ENCODE assay signal across 14 cellular contexts in genomic region chr4:67575889-67576329, GRCh38. TPM values are rescaled to one million over a fixed set of nuclear protein-coding genes. Genes with fewer than 3 reads are reported as not detected.
DNase-seq lines count a peak whose midpoint lies in the region; ATAC-seq and TF ChIP-seq lines count a peak whose summit lies in the region.
"Had no signal": no experiment of that assay in that cellular context is flagged by ENCODE, and none has a peak within 500 bp of the region (broad histone marks: within the 10 kb centered on the region; RNA-seq: fewer than 3 reads in every experiment).

No MANE protein-coding gene starts in this region.

- peaks cover 3 to 73% (median 18%) of the 10 kb centered on the region in 6 donors for H3K4me1 ChIP-seq in spleen
- H3K4me1 ChIP-seq: lower lobe of right lung had no signal

- H3K36me3 ChIP-seq in spleen = peaks cover 0 to 30% (median 0%) of the 10 kb centered on the region in 6 donors
- H3K36me3 ChIP-seq: esophagus squamous epithelium, lower lobe of right lung had no signal

- no peaks in the 10 kb centered on the region for H3K27me3 ChIP-seq in spleen (replicated peaks in 1 of 7)
- H3K27me3 ChIP-seq: esophagus squamous epithelium had no signal

- H3K27ac Mint-ChIP-seq in activated CD8-positive, alpha-beta memory T cell treated with anti-CD3 and anti-CD28 coated beads, Interleukin-2, amount 10 ng/mL, durations not matched to agents 7 days and 5 days = peak overlapping the region; percentile 7
- H3K27ac Mint-ChIP-seq in activated T-helper 2 cell treated with anti-CD3 and anti-CD28 coated beads, Interferon-gamma antibody, Interleukin-2, Interleukin-4, amounts not matched to agents 10 μg/mL and 5 μg/mL and 100 μg/mL, durations not matched to agents 14 hours and 24 hours and 36 hours = peak overlapping the region; percentile 81

- H3K4me3 Mint-ChIP-seq in activated CD8-positive, alpha-beta memory T cell treated with anti-CD3 and anti-CD28 coated beads, Interleukin-2, amount 10 ng/mL, durations not matched to agents 7 days and 5 days = no peak overlapping the region
- H3K4me3 Mint-ChIP-seq in activated T-helper 2 cell treated with anti-CD3 and anti-CD28 coated beads, Interferon-gamma antibody, Interleukin-2, Interleukin-4, amounts not matched to agents 10 μg/mL and 5 μg/mL and 100 μg/mL, durations not matched to agents 14 hours and 24 hours and 36 hours (ENCODE audit: low read depth) = peak overlapping the region; percentile 66

- CTCF ChIA-PET in activated CD8-positive, alpha-beta memory T cell treated with anti-CD3 and anti-CD28 coated beads, Interleukin-2, amount 10 ng/mL, durations not matched to agents 7 days and 5 days (lab: Charles Lee) = interaction anchor here (1.0 to 1.5 kb wide), 2 partner anchors 12 to 51 kb away, joined by 3 read pairs; no protein-coding TSS in a partner anchor

- peak overlapping the region in 7 of 8 donors; percentile 35 to 79 (median 70) for H3K27ac ChIP-seq in spleen
- H3K27ac ChIP-seq: esophagus squamous epithelium, KMS-11, lower lobe of right lung had no signal

- H3K4me3 ChIP-seq in spleen = no peak overlapping the region
- H3K4me3 ChIP-seq: esophagus squamous epithelium, lower lobe of right lung had no signal

- peaks cover 26% of the 10 kb centered on the region for H3K4me1 Mint-ChIP-seq in activated CD8-positive, alpha-beta memory T cell treated with anti-CD3 and anti-CD28 coated beads, Interleukin-2, amount 10 ng/mL, durations not matched to agents 7 days and 5 days
- peaks cover 46% of the 10 kb centered on the region for H3K4me1 Mint-ChIP-seq in activated T-helper 2 cell treated with anti-CD3 and anti-CD28 coated beads, Interferon-gamma antibody, Interleukin-2, Interleukin-4, amounts not matched to agents 10 μg/mL and 5 μg/mL and 100 μg/mL, durations not matched to agents 14 hours and 24 hours and 36 hours (ENCODE audit: low read depth)

- no peaks in the 10 kb centered on the region for H3K27me3 Mint-ChIP-seq in activated CD8-positive, alpha-beta memory T cell treated with anti-CD3 and anti-CD28 coated beads, Interleukin-2, amount 10 ng/mL, durations not matched to agents 7 days and 5 days
- H3K27me3 Mint-ChIP-seq in activated T-helper 2 cell treated with anti-CD3 and anti-CD28 coated beads, Interferon-gamma antibody, Interleukin-2, Interleukin-4, amounts not matched to agents 10 μg/mL and 5 μg/mL and 100 μg/mL, durations not matched to agents 14 hours and 24 hours and 36 hours (ENCODE audit: low read depth) = no peaks in the 10 kb centered on the region

- H3K9me3 ChIP-seq in spleen = no peaks in the 10 kb centered on the region
- H3K9me3 ChIP-seq: esophagus squamous epithelium, lower lobe of right lung, SK-N-SH had no signal

- no peak for TF ChIP-seq POLR2A in spleen (IDR thresholded peaks at IDR 0.05)

- DNase-seq in activated CD8-positive, alpha-beta memory T cell treated with anti-CD3 and anti-CD28 coated beads, Interleukin-2, amount 10 ng/mL, durations not matched to agents 7 days and 5 days = no peak
- DNase-seq in activated CD8-positive, alpha-beta memory T cell treated with anti-CD3 and anti-CD28 coated beads, Interleukin-2, amount 50 U/mL, for 4 hours = no peak
- DNase-seq in activated T-helper 2 cell treated with anti-CD3 and anti-CD28 coated beads, Interferon-gamma antibody, Interleukin-2, Interleukin-4, amounts not matched to agents 10 μg/mL and 5 μg/mL and 100 μg/mL, durations not matched to agents 14 hours and 24 hours and 36 hours (ENCODE audit: low spot score) = no peak
- DNase-seq in spleen (no peak), ecto neural progenitor cell (ENCODE audit: low spot score) (no peak)
- DNase-seq: amniotic stem cell, esophagus squamous epithelium, lower lobe of right lung, SK-N-SH had no signal

- TF ChIP-seq CTCF in spleen (IDR thresholded peaks at IDR 0.05 in 8 of 11, conservative IDR thresholded peaks at IDR 0.05 in 3 of 11) = no peak

- intact Hi-C loops in activated T-helper 2 cell treated with anti-CD3 and anti-CD28 coated beads, Interferon-gamma antibody, Interleukin-2, Interleukin-4, amounts not matched to agents 10 μg/mL and 5 μg/mL and 100 μg/mL, durations not matched to agents 14 hours and 24 hours and 36 hours (cut with micrococcal nuclease) = no loop called here
- intact Hi-C loops in spleen (cut with DNase I; ENCODE audit: low total_unique reads) = no loop called here

- H3K36me3 Mint-ChIP-seq in activated CD8-positive, alpha-beta memory T cell treated with anti-CD3 and anti-CD28 coated beads, Interleukin-2, amount 10 ng/mL, durations not matched to agents 7 days and 5 days = peaks cover 58% of the 10 kb centered on the region
- peaks cover 79% of the 10 kb centered on the region for H3K36me3 Mint-ChIP-seq in activated T-helper 2 cell treated with anti-CD3 and anti-CD28 coated beads, Interferon-gamma antibody, Interleukin-2, Interleukin-4, amounts not matched to agents 10 μg/mL and 5 μg/mL and 100 μg/mL, durations not matched to agents 14 hours and 24 hours and 36 hours (ENCODE audit: low read depth)

- ATAC-seq in activated CD8-positive, alpha-beta memory T cell treated with anti-CD3 and anti-CD28 coated beads, Interleukin-2, amount 10 ng/mL, durations not matched to agents 7 days and 5 days = no peak
- ATAC-seq in HG02885 (IDR thresholded peaks at IDR 0.05; ENCODE audit: poor library complexity, unreplicated experiment) (peak; percentile 2), HG02798 (IDR thresholded peaks at IDR 0.05; ENCODE audit: poor library complexity, unreplicated experiment) (no peak), SK-N-SH treated with all-trans-retinoic acid at 6 μM for 48 hours (no peak)

- 71 to 79% (median 74%) methylated on average over 7 of the region's 7 CpGs for WGBS in spleen, 5 donors

- no peaks in the 10 kb centered on the region for H3K9me3 Mint-ChIP-seq in activated CD8-positive, alpha-beta memory T cell treated with anti-CD3 and anti-CD28 coated beads, Interleukin-2, amount 10 ng/mL, durations not matched to agents 7 days and 5 days (ENCODE audit: low read depth)
- peaks cover 8% of the 10 kb centered on the region for H3K9me3 Mint-ChIP-seq in activated T-helper 2 cell treated with anti-CD3 and anti-CD28 coated beads, Interferon-gamma antibody, Interleukin-2, Interleukin-4, amounts not matched to agents 10 μg/mL and 5 μg/mL and 100 μg/mL, durations not matched to agents 14 hours and 24 hours and 36 hours

TF ChIP-seq in SK-N-SH treated with all-trans-retinoic acid at 6 μM for 48 hours, 23 proteins besides CTCF, POLR2A, EP300 and RAD21 (continues in another document):
- TF ChIP-seq SNAI2 (CRISPR knock-in tag; IDR thresholded peaks at IDR 0.05) (no peak), POU6F1 (CRISPR knock-in tag; IDR thresholded peaks at IDR 0.05; ENCODE audit: borderline replicate concordance, low read depth) (no peak), ESRRG (CRISPR knock-in tag; IDR thresholded peaks at IDR 0.05) (no peak), RARB (CRISPR knock-in tag; IDR thresholded peaks at IDR 0.05) (no peak), CSDC2 (CRISPR knock-in tag; IDR thresholded peaks at IDR 0.05) (no peak), CREB5 (CRISPR knock-in tag; IDR thresholded peaks at IDR 0.05; ENCODE audit: low read depth) (no peak), ZFP30 (CRISPR knock-in tag; IDR thresholded peaks at IDR 0.05) (no peak), ISL1 (CRISPR knock-in tag; IDR thresholded peaks at IDR 0.05) (no peak), GLIS3 (CRISPR knock-in tag; IDR thresholded peaks at IDR 0.05) (no peak), ZNF8 (CRISPR knock-in tag; IDR thresholded peaks at IDR 0.05) (no peak), ZC3H10 (CRISPR knock-in tag; IDR thresholded peaks at IDR 0.05) (no peak), ARNTL (CRISPR knock-in tag; IDR thresholded peaks at IDR 0.05; ENCODE audit: borderline replicate concordance, low read depth) (no peak)

RNA-seq across cellular contexts. Expression of gene STAP1, which starts 17.4 kb away (rescaled TPM):
- total RNA-seq in activated CD8-positive, alpha-beta memory T cell treated with anti-CD3 and anti-CD28 coated beads, Interleukin-2, amount 10 ng/mL, durations not matched to agents 7 days and 5 days = 10 to 100 TPM; 29.1 to 32.4 TPM
- total RNA-seq in activated T-helper 2 cell treated with anti-CD3 and anti-CD28 coated beads, Interferon-gamma antibody, Interleukin-2, Interleukin-4, amounts not matched to agents 10 μg/mL and 5 μg/mL and 100 μg/mL, durations not matched to agents 14 hours and 24 hours and 36 hours = 18.8 and 18.9 TPM in 2 replicates
- total RNA-seq in spleen = 10 to 100 TPM; 22.3 to 40.1 (median 24.2) TPM
- 10 to 100 TPM; 37.8 to 74.1 (median 60.3) TPM for polyA plus RNA-seq in spleen
- polyA plus RNA-seq: AG04450, SK-N-SH had no signal

RNA-seq across cellular contexts. Expression of gene CENPC, which starts 30.6 kb away (rescaled TPM):
- total RNA-seq in activated CD8-positive, alpha-beta memory T cell treated with anti-CD3 and anti-CD28 coated beads, Interleukin-2, amount 10 ng/mL, durations not matched to agents 7 days and 5 days = 10 to 100 TPM; 37.4 to 46.5 TPM
- 31.6 and 32.0 TPM in 2 replicates for total RNA-seq in activated T-helper 2 cell treated with anti-CD3 and anti-CD28 coated beads, Interferon-gamma antibody, Interleukin-2, Interleukin-4, amounts not matched to agents 10 μg/mL and 5 μg/mL and 100 μg/mL, durations not matched to agents 14 hours and 24 hours and 36 hours
- total RNA-seq in spleen = 10 to 100 TPM; 32.5 to 60.2 (median 43.3) TPM
- 1 to 10 TPM; 5.4 to 7.1 (median 6.4) TPM for polyA plus RNA-seq in spleen
